In the genomic region with DNA sequence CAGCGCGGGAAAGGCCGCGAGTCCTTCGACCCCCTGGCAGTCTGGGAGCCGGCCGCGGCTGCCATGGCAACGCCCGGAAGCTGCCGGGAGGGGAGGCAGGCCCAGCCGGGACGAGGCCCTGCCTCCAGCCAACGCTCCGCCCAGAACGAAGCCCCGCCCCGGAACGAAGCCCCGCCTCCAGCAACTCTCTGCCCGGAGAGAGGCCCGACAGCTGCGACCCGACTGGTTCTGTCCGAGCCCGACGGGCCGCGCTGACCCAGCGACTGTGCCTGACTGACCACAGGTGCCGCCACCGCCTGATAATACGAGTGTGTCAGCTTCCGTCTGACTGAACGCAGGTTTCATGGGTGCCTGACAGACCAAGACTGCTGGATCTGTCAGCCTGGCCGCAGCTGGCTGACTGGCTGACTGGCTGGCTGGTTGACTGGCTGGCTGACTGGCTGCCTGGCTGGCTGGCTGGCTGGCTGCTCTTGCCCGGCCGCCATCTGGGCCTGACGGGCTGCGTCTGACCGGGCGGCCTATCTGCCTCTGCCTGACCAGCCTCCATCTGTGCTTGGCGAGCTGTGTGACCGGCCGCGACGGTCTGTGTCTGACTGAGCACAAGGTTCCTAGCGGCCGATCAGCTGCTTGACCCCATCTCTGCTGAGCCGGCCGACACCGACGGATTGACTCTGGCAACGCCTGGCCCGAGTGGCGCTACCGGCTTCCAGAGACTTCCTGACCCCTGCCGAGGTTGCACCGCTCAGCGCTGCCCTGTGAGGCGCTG, we compare ENCODE assay signal across 8 cellular contexts.
DNase-seq lines count a peak whose midpoint lies in the region; ATAC-seq lines count a peak whose summit lies in the region.

No MANE protein-coding gene starts in this region.

- peak; percentile 97 for ATAC-seq in GM19023 (IDR thresholded peaks at IDR 0.05; ENCODE audit: unreplicated experiment)
- ATAC-seq in HG03196 (IDR thresholded peaks at IDR 0.05; ENCODE audit: unreplicated experiment) = peak; percentile 89

- peak overlapping the region; percentile 84 for H3K27ac ChIP-seq in cingulate gyrus (ENCODE audit: low read depth, low read length)

- DNase-seq in AG08396 (ENCODE audit: low spot score) (peak; percentile 99), NCI-H446 (lab: John Stamatoyannopoulos, UW) (peak; percentile 54 to 87), left kidney (ENCODE audit: low read depth, low spot score) (peak; percentile 96)
- DNase-seq in activated CD4-positive, alpha-beta T cell treated with anti-CD3 and anti-CD28 coated beads for 4 hours = peak; percentile 86 to 96
- DNase-seq in stimulated activated CD4-positive, alpha-beta T cell treated with anti-CD3 and anti-CD28 coated beads, Interleukin-1b, Interleukin-23, amount 100 ng/mL, for 4 hours (ENCODE audit: low read depth in 2 of 2) = peak; percentile 95 to 96

Comparison
In these comparisons a context has a peak if more than half of its experiments do, and no peak if none do; other contexts are left out.
1. Peak in every context shown above with its lines: DNase-seq, ATAC-seq and H3K27ac ChIP-seq.